ENCODE assay signal across 10 cellular contexts in genomic region chr19:1082928-1083816, GRCh38. TPM values are rescaled to one million over a fixed set of nuclear protein-coding genes. Genes with fewer than 3 reads are reported as not detected.
A peak's percentile ranks its signal among the peaks of the same experiment; 100 is the strongest.
DNase-seq lines count a peak whose midpoint lies in the region; ATAC-seq, FAIRE-seq and TF ChIP-seq lines count a peak whose summit lies in the region.
"Had no signal": no experiment of that assay in that cellular context is flagged by ENCODE, and none has a peak within 500 bp of the region (broad histone marks: within the 10 kb centered on the region; RNA-seq: fewer than 3 reads in every experiment).

No MANE protein-coding gene starts in this region.

- H3K18ac ChIP-seq in mesendoderm (ENCODE audit: low read length) = no peak overlapping the region

- dilution Hi-C loops in keratinocyte (cut with MboI; ENCODE audit: extremely low pct_ligation_motif_present, low sequenced_read_pairs) = no loop called here

- peaks cover 4% of the 10 kb centered on the region for H3K36me3 Mint-ChIP-seq in activated naive CD8-positive, alpha-beta T cell
- H3K36me3 Mint-ChIP-seq in activated naive CD8-positive, alpha-beta T cell treated with anti-CD3 and anti-CD28 coated beads, Interleukin-2, amount 50 U/mL, for 24 hours (ENCODE audit: low read depth) = peaks cover 30% of the 10 kb centered on the region
- H3K36me3 Mint-ChIP-seq in T-cell = peaks cover 36% of the 10 kb centered on the region

- H3K4ac ChIP-seq in mesendoderm (ENCODE audit: low read depth, low read length) = no peak overlapping the region

- no peaks in the 10 kb centered on the region for H3K27me3 ChIP-seq in keratinocyte (ENCODE audit: control insufficient read depth, extremely low read depth, insufficient read depth, low read length)
- H3K27me3 ChIP-seq in stomach = peaks cover 0 to 16% (median 0%) of the 10 kb centered on the region in 3 donors
- H3K27me3 ChIP-seq in mesendoderm (ENCODE audit: insufficient read depth, low read length, poor library complexity) = no peaks in the 10 kb centered on the region

- H3K9me3 Mint-ChIP-seq in activated naive CD8-positive, alpha-beta T cell (ENCODE audit: low read depth) = no peaks in the 10 kb centered on the region
- H3K9me3 Mint-ChIP-seq in activated naive CD8-positive, alpha-beta T cell treated with anti-CD3 and anti-CD28 coated beads, Interleukin-2, amount 50 U/mL, for 24 hours = no peaks in the 10 kb centered on the region
- H3K9me3 Mint-ChIP-seq in T-cell = no peaks in the 10 kb centered on the region

- H4K8ac ChIP-seq in mesendoderm (ENCODE audit: low read depth, low read length) = no peak overlapping the region

- peak overlapping the region; percentile 17 for H3K4me3 Mint-ChIP-seq in activated naive CD8-positive, alpha-beta T cell
- H3K4me3 Mint-ChIP-seq in activated naive CD8-positive, alpha-beta T cell treated with anti-CD3 and anti-CD28 coated beads, Interleukin-2, amount 50 U/mL, for 24 hours = no peak overlapping the region
- peak overlapping the region in 2 of 3 donors; percentile 24 to 46 for H3K4me3 Mint-ChIP-seq in T-cell

- no peaks in the 10 kb centered on the region for H3K27me3 Mint-ChIP-seq in activated naive CD8-positive, alpha-beta T cell
- no peaks in the 10 kb centered on the region for H3K27me3 Mint-ChIP-seq in activated naive CD8-positive, alpha-beta T cell treated with anti-CD3 and anti-CD28 coated beads, Interleukin-2, amount 50 U/mL, for 24 hours
- no peaks in the 10 kb centered on the region for H3K27me3 Mint-ChIP-seq in T-cell

- no peaks in the 10 kb centered on the region for H3K9me3 ChIP-seq in keratinocyte (ENCODE audit: control insufficient read depth, low read depth, low read length)
- H3K9me3 ChIP-seq in stomach = no peaks in the 10 kb centered on the region

- no peak overlapping the region for H3K56ac ChIP-seq in mesendoderm (ENCODE audit: low read length)

- H3K36me3 ChIP-seq in keratinocyte (ENCODE audit: control insufficient read depth in 2 of 2, extremely low read depth in 1 of 2, insufficient read depth in 2 of 2, low read length in 2 of 2) (peaks cover 7 to 12% of the 10 kb centered on the region in 2 experiments), stomach (peaks cover 12 to 77% (median 50%) of the 10 kb centered on the region in 4 donors), mesendoderm (ENCODE audit: control insufficient read depth, insufficient read depth, low read length) (peaks cover 3% of the 10 kb centered on the region)

- CTCF ChIA-PET in T-cell (lab: Charles Lee) = interaction anchor here in 1 of 2 donors (1.5 kb wide), 1 partner anchor 16 kb away, joined by 4 read pairs; no protein-coding TSS in a partner anchor

- peaks cover 4% of the 10 kb centered on the region for H3K4me1 ChIP-seq in keratinocyte (ENCODE audit: control insufficient read depth, extremely low read depth, insufficient read depth, low read length)
- peaks cover 8 to 48% (median 29%) of the 10 kb centered on the region in 4 donors for H3K4me1 ChIP-seq in stomach
- no peaks in the 10 kb centered on the region for H3K4me1 ChIP-seq in mesendoderm (ENCODE audit: control insufficient read depth, low read depth, low read length)

- WGBS in stomach, 5 donors = 67 to 78% (median 75%) methylated on average over 51 to 59 of the region's 59 CpGs
- no CpG with 5 or more reads among the region's 59 CpGs for WGBS in mesendoderm (ENCODE audit: extremely low coverage, insufficient coverage, low lambda C conversion rate)

- H3K79me2 ChIP-seq in keratinocyte (ENCODE audit: control insufficient read depth, insufficient read depth, low read length) (no peaks in the 10 kb centered on the region), mesendoderm (ENCODE audit: control insufficient read depth, insufficient read depth, low read length) (no peaks in the 10 kb centered on the region)

- POLR2A ChIA-PET in T-cell (lab: Charles Lee) = interaction anchor here in 1 of 2 donors (1.1 kb wide), 1 partner anchor 10 kb away, joined by 5 read pairs; no protein-coding TSS in a partner anchor

- TF ChIP-seq CTCF in keratinocyte (optimal IDR thresholded peaks at IDR 0.05 in 1 of 3, IDR thresholded peaks at IDR 0.05 in 1 of 3, conservative IDR thresholded peaks at IDR 0.05 in 1 of 3; ENCODE audit: extremely low read depth in 1 of 3, insufficient read depth in 2 of 3, low read length in 3 of 3) = no peak
- TF ChIP-seq CTCF in stomach (IDR thresholded peaks at IDR 0.05) = no peak

- no peak overlapping the region for H4K5ac ChIP-seq in mesendoderm (ENCODE audit: low read length)

- FAIRE-seq in keratinocyte (lab: Jason Lieb, UNC) = no peak

- no peak overlapping the region for H2BK15ac ChIP-seq in mesendoderm (replicated peaks; ENCODE audit: low read depth)

- H4K20me1 ChIP-seq in keratinocyte (ENCODE audit: control insufficient read depth, extremely low read depth, insufficient read depth, low read length) = no peaks in the 10 kb centered on the region

- no peak overlapping the region for H2BK5ac ChIP-seq in mesendoderm (ENCODE audit: low read length)

- H2AK5ac ChIP-seq in mesendoderm (ENCODE audit: low read length) = no peak overlapping the region

- H2BK120ac ChIP-seq in mesendoderm (ENCODE audit: low read depth, low read length) = no peak overlapping the region

- intact Hi-C loops in stomach (cut with DNase I; ENCODE audit: low total_unique reads) = no loop called here

- no peak overlapping the region for H3K27ac Mint-ChIP-seq in activated naive CD8-positive, alpha-beta T cell
- no peak overlapping the region for H3K27ac Mint-ChIP-seq in activated naive CD8-positive, alpha-beta T cell treated with anti-CD3 and anti-CD28 coated beads, Interleukin-2, amount 50 U/mL, for 24 hours
- peak overlapping the region; percentile 44 to 57 for H3K27ac Mint-ChIP-seq in T-cell

- H3K9ac ChIP-seq in keratinocyte (ENCODE audit: control insufficient read depth, extremely low read depth, insufficient read depth, low read length) = peak overlapping the region; percentile 73
- H3K9ac ChIP-seq in mesendoderm (ENCODE audit: low read length) = no peak overlapping the region

- ATAC-seq in activated naive CD8-positive, alpha-beta T cell treated with anti-CD3 and anti-CD28 coated beads, Interleukin-2, amount 50 U/mL, for 24 hours = no peak
- ATAC-seq in T-cell (replicated peaks in 1 of 4) (no peak), GM18511 (IDR thresholded peaks at IDR 0.05; ENCODE audit: unreplicated experiment) (no peak)

- H3K4me3 ChIP-seq in keratinocyte (ENCODE audit: control insufficient read depth in 2 of 3, extremely low read depth in 1 of 3, insufficient read depth in 2 of 3, low read depth in 1 of 3, low read length in 3 of 3) (peak overlapping the region; percentile 34 to 71 (median 52)), stomach (peak overlapping the region; percentile 24 to 43 (median 28)), mesendoderm (ENCODE audit: low read length) (no peak overlapping the region)

- H3K4me2 ChIP-seq in keratinocyte (ENCODE audit: control insufficient read depth, extremely low read depth, insufficient read depth, low read depth, low read length) (peak overlapping the region; percentile 77), mesendoderm (ENCODE audit: low read length) (no peak overlapping the region)

- H3K27ac ChIP-seq in keratinocyte (ENCODE audit: control insufficient read depth, insufficient read depth, low read length) = no peak overlapping the region
- H3K27ac ChIP-seq in stomach = peak overlapping the region; percentile 60 to 78 (median 69)
- H3K27ac ChIP-seq in mesendoderm (ENCODE audit: low read depth, low read length) = no peak overlapping the region
- H3K27ac ChIP-seq: coronary artery had no signal

- no peaks in the 10 kb centered on the region for H3K79me1 ChIP-seq in mesendoderm (ENCODE audit: low read length)

- no peak overlapping the region for H3K23ac ChIP-seq in mesendoderm (ENCODE audit: low read length)

- no peak for TF ChIP-seq POLR2A in stomach (IDR thresholded peaks at IDR 0.05)

- DNase-seq in activated naive CD8-positive, alpha-beta T cell treated with anti-CD3 and anti-CD28 coated beads, Interleukin-2, amount 50 U/mL, for 24 hours = no peak
- DNase-seq in T-cell (peak in 2 of 34 experiments; percentile 14 to 16), keratinocyte (ENCODE audit: low read depth, low spot score) (no peak), stomach (no peak), mesendoderm (no peak)
- no peak for DNase-seq in activated effector memory CD4-positive, alpha-beta T cell treated with anti-CD3 and anti-CD28 coated beads, Interleukin-2, amount 50 U/mL, for 16 hours
- DNase-seq: SIG-M5 had no signal

- peak overlapping the region; percentile 30 for H2AFZ ChIP-seq in keratinocyte (ENCODE audit: control insufficient read depth, low read length)

- no peak for TF ChIP-seq EP300 in stomach (IDR thresholded peaks at IDR 0.05)

- H3K9me1 ChIP-seq in keratinocyte (ENCODE audit: control insufficient read depth, extremely low read depth, insufficient read depth, low read length) = no peaks in the 10 kb centered on the region

- peaks cover 41% of the 10 kb centered on the region for H3K4me1 Mint-ChIP-seq in activated naive CD8-positive, alpha-beta T cell (ENCODE audit: low read depth)
- H3K4me1 Mint-ChIP-seq in activated naive CD8-positive, alpha-beta T cell treated with anti-CD3 and anti-CD28 coated beads, Interleukin-2, amount 50 U/mL, for 24 hours = peaks cover 49% of the 10 kb centered on the region
- peaks cover 36 to 68% (median 57%) of the 10 kb centered on the region in 3 donors for H3K4me1 Mint-ChIP-seq in T-cell

RNA-seq across cellular contexts. Expression of gene POLR2E, which starts 12.0 kb away (rescaled TPM):
- total RNA-seq in T-cell (100 to 1,000 TPM in 3 of 5 donors, 10 to 100 TPM in 2; 75.7 to 119 (median 101) TPM), stomach (100 to 1,000 TPM in 1 of 5 donors, 10 to 100 TPM in 4; 24.5 to 361 (median 40.6) TPM)
- polyA plus RNA-seq in keratinocyte (178 to 229 TPM (median 200 TPM) in 3 replicates), stomach (100 to 1,000 TPM; 109 to 128 (median 123) TPM)
- 36.7 TPM for polyA plus RNA-seq in keratinocyte (2011; ENCODE audit: low read depth)
- polyA plus RNA-seq in keratinocyte (2011; cell fraction: cytosol; rRNA removed) = 91.1 and 188 TPM in 2 replicates
- 67.8 and 76.3 TPM in 2 replicates for polyA plus RNA-seq in keratinocyte (2011; cell fraction: nucleus; rRNA removed)
- polyA plus RNA-seq in keratinocyte (2012; ENCODE audit: low replicate concordance) = 121 and 290 TPM in 2 replicates
- 137 to 213 TPM (median 150 TPM) in 3 replicates for polyA minus RNA-seq in keratinocyte
- 236 TPM for polyA minus RNA-seq in keratinocyte (2011; cell fraction: cytosol; rRNA and poly(A)+ RNA removed)
- polyA minus RNA-seq in keratinocyte (2011; cell fraction: nucleus; rRNA and poly(A)+ RNA removed) = 34.9 and 42.6 TPM in 2 replicates
- 206 TPM for polyA plus RNA-seq in mesendoderm (2013, experiment 1 of 2)
- 211 TPM for polyA plus RNA-seq in mesendoderm (2013, experiment 2 of 2)

RNA-seq across cellular contexts. Expression of gene ARHGAP45, which starts 16.2 kb away (rescaled TPM):
- total RNA-seq in T-cell (1,000 to 10,000 TPM in 3 of 5 donors, 100 to 1,000 TPM in 2; 729 to 1,130 (median 1,073) TPM), stomach (100 to 1,000 TPM in 1 of 5 donors, 10 to 100 TPM in 4; 14.3 to 211 (median 22.3) TPM)
- polyA plus RNA-seq in keratinocyte (0.56 to 1.3 TPM (median 1.1 TPM) in 3 replicates), stomach (10 to 100 TPM; 12.2 to 15.4 (median 14.0) TPM)
- 0.85 TPM for polyA plus RNA-seq in keratinocyte (2011; ENCODE audit: low read depth)
- polyA plus RNA-seq in keratinocyte (2011; cell fraction: cytosol; rRNA removed) = 0.33 and 1.3 TPM in 2 replicates
- 1.5 and 2.9 TPM in 2 replicates for polyA plus RNA-seq in keratinocyte (2011; cell fraction: nucleus; rRNA removed)
- polyA plus RNA-seq in keratinocyte (2012; ENCODE audit: low replicate concordance) = 3.3 and 7.0 TPM in 2 replicates
- polyA minus RNA-seq in keratinocyte = 0.51 to 3.4 TPM (median 1.3 TPM) in 3 replicates
- polyA minus RNA-seq in keratinocyte (2011; cell fraction: cytosol; rRNA and poly(A)+ RNA removed) = 6.5 TPM
- polyA minus RNA-seq in keratinocyte (2011; cell fraction: nucleus; rRNA and poly(A)+ RNA removed) = 1.4 and 3.4 TPM in 2 replicates
- 7.9 TPM for polyA plus RNA-seq in mesendoderm (2013, experiment 1 of 2)
- 8.0 TPM for polyA plus RNA-seq in mesendoderm (2013, experiment 2 of 2)

RNA-seq across cellular contexts. Expression of gene GPX4, which starts 20.6 kb away (rescaled TPM):
- total RNA-seq in T-cell = 100 to 1,000 TPM; 139 to 221 (median 196) TPM
- 193 to 279 TPM (median 243 TPM) in 3 replicates for polyA plus RNA-seq in keratinocyte
- 60.6 TPM for polyA plus RNA-seq in keratinocyte (2011; ENCODE audit: low read depth)
- polyA plus RNA-seq in keratinocyte (2011; cell fraction: cytosol; rRNA removed) = 222 and 463 TPM in 2 replicates
- 106 and 126 TPM in 2 replicates for polyA plus RNA-seq in keratinocyte (2011; cell fraction: nucleus; rRNA removed)
- polyA plus RNA-seq in keratinocyte (2012; ENCODE audit: low replicate concordance) = 311 and 442 TPM in 2 replicates
- 86.1 to 197 TPM (median 110 TPM) in 3 replicates for polyA minus RNA-seq in keratinocyte
- 240 TPM for polyA minus RNA-seq in keratinocyte (2011; cell fraction: cytosol; rRNA and poly(A)+ RNA removed)
- 33.0 and 50.3 TPM in 2 replicates for polyA minus RNA-seq in keratinocyte (2011; cell fraction: nucleus; rRNA and poly(A)+ RNA removed)
- total RNA-seq in stomach = 100 to 1,000 TPM in 4 of 5 donors, 10 to 100 TPM in 1; 90.0 to 710 (median 158) TPM
- 100 to 1,000 TPM; 433 to 532 (median 509) TPM for polyA plus RNA-seq in stomach
- polyA plus RNA-seq in mesendoderm (2013, experiment 1 of 2) = 395 TPM
- 398 TPM for polyA plus RNA-seq in mesendoderm (2013, experiment 2 of 2)

RNA-seq across cellular contexts. Expression of gene ABCA7, which starts 43.3 kb away (rescaled TPM):
- total RNA-seq in T-cell (100 to 1,000 TPM; 166 to 217 (median 178) TPM), stomach (100 to 1,000 TPM in 1 of 5 donors, 10 to 100 TPM in 3, 1 to 10 TPM in 1; 5.1 to 144 (median 38.8) TPM)
- polyA plus RNA-seq in keratinocyte (7.4 to 11.0 TPM (median 7.9 TPM) in 3 replicates), stomach (10 to 100 TPM; 14.2 to 31.6 (median 22.0) TPM)
- 19.5 TPM for polyA plus RNA-seq in keratinocyte (2011; ENCODE audit: low read depth)
- 2.5 and 4.0 TPM in 2 replicates for polyA plus RNA-seq in keratinocyte (2011; cell fraction: cytosol; rRNA removed)
- polyA plus RNA-seq in keratinocyte (2011; cell fraction: nucleus; rRNA removed) = 52.2 and 76.0 TPM in 2 replicates
- polyA plus RNA-seq in keratinocyte (2012; ENCODE audit: low replicate concordance) = 24.8 and 30.3 TPM in 2 replicates
- 15.3 to 35.6 TPM (median 15.8 TPM) in 3 replicates for polyA minus RNA-seq in keratinocyte
- polyA minus RNA-seq in keratinocyte (2011; cell fraction: cytosol; rRNA and poly(A)+ RNA removed) = 27.8 TPM
- polyA minus RNA-seq in keratinocyte (2011; cell fraction: nucleus; rRNA and poly(A)+ RNA removed) = 58.4 and 58.8 TPM in 2 replicates
- 3.9 TPM for polyA plus RNA-seq in mesendoderm (2013, experiment 1 of 2)
- 4.4 TPM for polyA plus RNA-seq in mesendoderm (2013, experiment 2 of 2)

RNA-seq across cellular contexts. Expression of gene CNN2, which starts 56.8 kb away (rescaled TPM):
- 100 to 1,000 TPM; 239 to 385 (median 314) TPM for total RNA-seq in T-cell
- 105 to 495 TPM (median 136 TPM) in 3 replicates for polyA plus RNA-seq in keratinocyte
- 186 TPM for polyA plus RNA-seq in keratinocyte (2011; ENCODE audit: low read depth)
- 254 and 453 TPM in 2 replicates for polyA plus RNA-seq in keratinocyte (2011; cell fraction: cytosol; rRNA removed)
- polyA plus RNA-seq in keratinocyte (2011; cell fraction: nucleus; rRNA removed) = 183 and 199 TPM in 2 replicates
- 103 and 434 TPM in 2 replicates for polyA plus RNA-seq in keratinocyte (2012; ENCODE audit: low replicate concordance)
- polyA minus RNA-seq in keratinocyte = 315 to 953 TPM (median 352 TPM) in 3 replicates
- 700 TPM for polyA minus RNA-seq in keratinocyte (2011; cell fraction: cytosol; rRNA and poly(A)+ RNA removed)
- 110 and 152 TPM in 2 replicates for polyA minus RNA-seq in keratinocyte (2011; cell fraction: nucleus; rRNA and poly(A)+ RNA removed)
- 10 to 100 TPM in 4 of 5 donors, 1 to 10 TPM in 1; 7.0 to 98.5 (median 56.4) TPM for total RNA-seq in stomach
- polyA plus RNA-seq in stomach = 10 to 100 TPM; 85.1 to 93.9 (median 91.8) TPM
- 595 TPM for polyA plus RNA-seq in mesendoderm (2013, experiment 1 of 2)
- polyA plus RNA-seq in mesendoderm (2013, experiment 2 of 2) = 606 TPM

Comparison
In these comparisons a context has a peak if more than half of its experiments do, and no peak if none do; other contexts are left out.
1. H3K27ac Mint-ChIP-seq: peak in T-cell (2 of 2); none in activated naive CD8-positive, alpha-beta T cell (single experiment) and activated naive CD8-positive, alpha-beta T cell treated with anti-CD3 and anti-CD28 coated beads, Interleukin-2, amount 50 U/mL, for 24 hours (single experiment).
2. H3K27ac ChIP-seq: peak in stomach (5 of 5); none in keratinocyte (single experiment) and mesendoderm (single experiment).